28 cellular contexts compared by ENCODE assay signal in genomic region chr11:58786693-58787092, GRCh38. TPM values are rescaled to one million over a fixed set of nuclear protein-coding genes. Genes with fewer than 3 reads are reported as not detected.
DNase-seq lines count a peak whose midpoint lies in the region; ATAC-seq, FAIRE-seq and TF ChIP-seq lines count a peak whose summit lies in the region.
"Had no signal": no experiment of that assay in that cellular context is flagged by ENCODE, and none has a peak within 500 bp of the region (broad histone marks: within the 10 kb centered on the region; RNA-seq: fewer than 3 reads in every experiment).

No MANE protein-coding gene starts in this region.

- no peaks in the 10 kb centered on the region for H3K27me3 ChIP-seq in Loucy (ENCODE audit: insufficient read depth, low read length, poor library complexity, severe bottlenecking)
- no peaks in the 10 kb centered on the region for H3K27me3 ChIP-seq in K562 (ENCODE audit: control insufficient read depth in 2 of 2, insufficient read depth in 2 of 2, low read length in 2 of 2)
- H3K27me3 ChIP-seq: BLaER1, SJSA1 had no signal

- intact Hi-C loops in K562 (cut with micrococcal nuclease), result loop anchor here (5.0 kb wide), 2 partner anchors 39 to 59 kb away; no protein-coding TSS in a partner anchor

- TF ChIP-seq POLR2A in K562 (conservative IDR thresholded peaks at IDR 0.05), result no peak

- 75% methylated on average over 3 of the region's 3 CpGs for WGBS in K562 (ENCODE audit: insufficient coverage, low coverage, missing lambda C conversion rate)

- no TSS peak for BruUV-seq in K562 (replicated peaks; lab: Mats Ljungman, UMichigan)

- no peak for TF ChIP-seq EP300 in K562 (IDR thresholded peaks at IDR 0.05; ENCODE audit: low read length)

- no peak for FAIRE-seq in K562 (lab: Jason Lieb, UNC)
- FAIRE-seq: A204.1, GM12891, GM19239 had no signal

- no peaks in the 10 kb centered on the region for H3K36me3 ChIP-seq in Loucy (ENCODE audit: insufficient read depth, low read length)
- no peaks in the 10 kb centered on the region for H3K36me3 ChIP-seq in K562 (ENCODE audit: control insufficient read depth, insufficient read depth, low read length)
- H3K36me3 ChIP-seq: BLaER1, SJSA1 had no signal

- no peaks in the 10 kb centered on the region for H3F3A ChIP-seq in Loucy (ENCODE audit: low read depth)

- H3K4me3 Mint-ChIP-seq in type B pancreatic cell, result no peak overlapping the region
- H3K4me3 Mint-ChIP-seq: CD8-positive, alpha-beta T cell; IgD-negative memory B cell had no signal

- H4K20me1 ChIP-seq in Loucy (ENCODE audit: insufficient read depth, low read length, poor library complexity, severe bottlenecking) (no peaks in the 10 kb centered on the region), K562 (replicated peaks; ENCODE audit: control insufficient read depth, insufficient read depth, low read length) (no peaks in the 10 kb centered on the region)
- H4K20me1 ChIP-seq: BLaER1 had no signal

- H2AFZ ChIP-seq in Loucy (ENCODE audit: low read length) (0 out of 2 replicates have a peak overlapping the region, but pooled peaks have one; percentile 26), K562 (ENCODE audit: low read depth, low read length) (peak overlapping the region; percentile 66)

- H3K4me3 ChIP-seq in Loucy (ENCODE audit: low read length, poor library complexity, severe bottlenecking) (no peak overlapping the region), K562 (no peak overlapping the region)
- H3K4me3 ChIP-seq: BLaER1, SJSA1 had no signal

- no peak overlapping the region for H3K27ac Mint-ChIP-seq in type B pancreatic cell
- H3K27ac Mint-ChIP-seq: CD8-positive, alpha-beta T cell; IgD-negative memory B cell had no signal

- H3K36me3 Mint-ChIP-seq in type B pancreatic cell, result no peaks in the 10 kb centered on the region
- H3K36me3 Mint-ChIP-seq: CD8-positive, alpha-beta T cell had no signal

- CTCF ChIA-PET in K562 (lab: Yijun Ruan, JAX; ENCODE audit: low intra/inter-chr PET ratio), result interaction anchor here (0.9 kb wide), 1 partner anchor 132 kb away, joined by 3 read pairs; no protein-coding TSS in a partner anchor

- H3K79me2 ChIP-seq in Loucy (ENCODE audit: insufficient read depth, low read length) (no peaks in the 10 kb centered on the region), K562 (ENCODE audit: control insufficient read depth, insufficient read depth, low read length) (no peaks in the 10 kb centered on the region)

- H3K9ac ChIP-seq in Loucy (ENCODE audit: low read depth, low read length, poor library complexity, severe bottlenecking), result no peak overlapping the region
- H3K9ac ChIP-seq in K562 (ENCODE audit: insufficient read depth in 1 of 2, low read depth in 2 of 2, low read length in 2 of 2), result no peak overlapping the region
- H3K9ac ChIP-seq: BLaER1 had no signal

- in situ Hi-C loops in K562 (cut with MboI), result loop anchor here (10.0 kb wide), 1 partner anchor 112 kb away; no protein-coding TSS in a partner anchor

- TF ChIP-seq CTCF in Loucy (conservative IDR thresholded peaks at IDR 0.05; ENCODE audit: low read length) (no peak), K562 (IDR thresholded peaks at IDR 0.05 in 2 of 3, conservative IDR thresholded peaks at IDR 0.05 in 1 of 3; ENCODE audit: insufficient read depth in 2 of 3, low read depth in 1 of 3, low read length in 3 of 3) (no peak), type B pancreatic cell (conservative IDR thresholded peaks at IDR 0.05) (no peak)

- H3K4me2 ChIP-seq in Loucy (ENCODE audit: low read depth, low read length, poor library complexity, severe bottlenecking) (no peak overlapping the region), K562 (ENCODE audit: insufficient read depth, low read length) (no peak overlapping the region)
- H3K4me2 ChIP-seq: BLaER1 had no signal

- H3K4me1 ChIP-seq in Loucy (ENCODE audit: insufficient read depth, low read length, poor library complexity, severe bottlenecking) (peaks cover 4% of the 10 kb centered on the region), K562 (replicated peaks in 1 of 2; ENCODE audit: control insufficient read depth in 2 of 2, insufficient read depth in 2 of 2, low read length in 2 of 2) (peaks cover 0 to 8% of the 10 kb centered on the region in 2 experiments; a peak in 4 of 5 replicates)
- H3K4me1 ChIP-seq: BLaER1, SJSA1 had no signal

- no peak for ATAC-seq in K562
- ATAC-seq in HG03095 (IDR thresholded peaks at IDR 0.05; ENCODE audit: unreplicated experiment), result no peak
- ATAC-seq in HG03378 (IDR thresholded peaks at IDR 0.05; ENCODE audit: unreplicated experiment), result no peak
- ATAC-seq: CD8-positive, alpha-beta T cell; Panc1 had no signal

- DNase-seq in ELR (ENCODE audit: low read depth) (peak; percentile 20), K562 (ENCODE audit: extremely low read depth in 1 of 4, low spot score in 3 of 4) (no peak), kidney tubule cell (ENCODE audit: low spot score) (peak; percentile 11), type B pancreatic cell (ENCODE audit: extremely low spot score, unreplicated experiment) (no peak), DMS114 treated with DMSO at 0.1 percent for 48 hours (lab: John Stamatoyannopoulos, UW; ENCODE audit: unreplicated experiment) (no peak)
- DNase-seq: Calu3; CD8-positive, alpha-beta T cell; DMS53; EL; NCI-H1417; NCI-H187; NCI-H2107; NCI-H2227 treated with DMSO at 0.1 percent for 48 hours; NCI-H510A treated with DMSO at 0.1 percent for 48 hours; NCI-H774 had no signal

- no peak overlapping the region for H3K27ac ChIP-seq in K562 (ENCODE audit: extremely low read depth, low read depth, low read length)
- H3K27ac ChIP-seq: BLaER1, HL-60, SJSA1 had no signal

- H3K27me3 Mint-ChIP-seq in type B pancreatic cell, result no peaks in the 10 kb centered on the region

- H3K9me3 Mint-ChIP-seq in type B pancreatic cell, result peaks cover 4% of the 10 kb centered on the region
- H3K9me3 Mint-ChIP-seq: CD8-positive, alpha-beta T cell; IgD-negative memory B cell had no signal

- POLR2A ChIA-PET in K562 (lab: Yijun Ruan, JAX), result interaction anchor here (1.1 to 1.2 kb wide), 2 partner anchors 10 to 129 kb away, joined by 3 read pairs; no protein-coding TSS in a partner anchor

- H3K9me3 ChIP-seq in Loucy (ENCODE audit: insufficient read depth, low read depth, low read length) (no peaks in the 10 kb centered on the region), K562 (replicated peaks; ENCODE audit: control insufficient read depth, insufficient read depth, low read depth, low read length) (no peaks in the 10 kb centered on the region; the same call in 1 of the 2 replicates)
- H3K9me3 ChIP-seq: BLaER1, SJSA1 had no signal

- TF ChIP-seq RAD21 in K562 (CRISPR knock-in tag; conservative IDR thresholded peaks at IDR 0.05 in 1 of 2, IDR thresholded peaks at IDR 0.05 in 1 of 2), result no peak

- H3K9me1 ChIP-seq in K562 (ENCODE audit: control insufficient read depth, insufficient read depth, low read length), result no peaks in the 10 kb centered on the region

- no peaks in the 10 kb centered on the region for H3K4me1 Mint-ChIP-seq in type B pancreatic cell (ENCODE audit: unreplicated experiment)

- no peaks in the 10 kb centered on the region for H3K9me2 ChIP-seq in Loucy (replicated peaks; ENCODE audit: low read depth, low read length)

TF ChIP-seq in K562, 482 proteins besides CTCF, POLR2A, EP300 and RAD21 (continues in another document):
- TF ChIP-seq NFE2 (IDR thresholded peaks at IDR 0.05; ENCODE audit: low read depth) (peak; percentile 64), FOSL1 (tag; conservative IDR thresholded peaks at IDR 0.05) (0 out of 2 replicates have a peak, but pooled peaks have one; percentile 37), SIN3B (IDR thresholded peaks at IDR 0.05; ENCODE audit: low read depth) (no peak)

RNA-seq across cellular contexts. Expression of gene GLYAT, which starts 55.0 kb away (rescaled TPM):
- not detected in 2 replicates for total RNA-seq in K562 (2011; cell fraction: chromatin; rRNA removed; ENCODE audit: low replicate concordance)
- not detected in 2 replicates for total RNA-seq in K562 (2011; cell fraction: nucleolus; rRNA removed)
- total RNA-seq in K562 (2011; cell fraction: nucleoplasm; rRNA removed), result not detected in 2 replicates
- total RNA-seq in K562 (2014; rRNA removed), result not detected in 2 replicates
- not detected in 2 replicates for total RNA-seq in K562 (2014; rRNA removed; fragmentation: Illumina TruSeq; extraction: Trizol)
- not detected in 2 replicates for total RNA-seq in K562 (2015; rRNA removed; fragmentation: Illumina TruSeq; extraction: Trizol)
- total RNA-seq in K562 (2021), result not detected in 2 replicates
- not detected in 2 replicates for polyA plus RNA-seq in K562 (2011; rRNA removed)
- not detected in 2 replicates for polyA plus RNA-seq in K562 (2011; cell fraction: cytosol; rRNA removed)
- polyA plus RNA-seq in K562 (2011; cell fraction: nucleus; rRNA removed), result not detected in 2 replicates
- polyA plus RNA-seq in K562 (2012), result not detected in 2 replicates
- not detected in 2 replicates for polyA plus RNA-seq in K562 (2014; fragmentation: Illumina TruSeq; extraction: Trizol)
- not detected for polyA plus RNA-seq in K562 (2014; fragmentation: Nextera tagmentation; extraction: Ambion mirVana)
- 0.47 TPM in 1 of 2 replicates, not detected in the other for polyA plus RNA-seq in K562 (2014; rRNA removed)
- polyA minus RNA-seq in K562 (2011; rRNA and poly(A)+ RNA removed), result not detected in 2 replicates
- not detected in 2 replicates for polyA minus RNA-seq in K562 (2011; cell fraction: cytosol; rRNA and poly(A)+ RNA removed)
- not detected in 2 replicates for polyA minus RNA-seq in K562 (2011; cell fraction: nucleus; rRNA and poly(A)+ RNA removed)
- 1.6 TPM in 1 of 2 replicates, not detected in the other for total RNA-seq in type B pancreatic cell (ENCODE audit: low replicate concordance)
- total RNA-seq: Calu3; CD8-positive, alpha-beta T cell; H4; HT1080; SJSA1 had no signal
- polyA plus RNA-seq: IgD-negative memory B cell had no signal

RNA-seq across cellular contexts. Expression of gene GLYATL2, which starts 57.8 kb away (rescaled TPM):
- total RNA-seq in K562 (2011; cell fraction: chromatin; rRNA removed; ENCODE audit: low replicate concordance), result not detected in 2 replicates
- total RNA-seq in K562 (2011; cell fraction: nucleolus; rRNA removed), result not detected in 2 replicates
- not detected in 2 replicates for total RNA-seq in K562 (2011; cell fraction: nucleoplasm; rRNA removed)
- total RNA-seq in K562 (2014; rRNA removed), result not detected in 2 replicates
- total RNA-seq in K562 (2014; rRNA removed; fragmentation: Illumina TruSeq; extraction: Trizol), result not detected in 2 replicates
- not detected in 2 replicates for total RNA-seq in K562 (2015; rRNA removed; fragmentation: Illumina TruSeq; extraction: Trizol)
- not detected in 2 replicates for total RNA-seq in K562 (2021)
- polyA plus RNA-seq in K562 (2011; rRNA removed), result not detected in 2 replicates
- polyA plus RNA-seq in K562 (2011; cell fraction: cytosol; rRNA removed), result not detected in 2 replicates
- polyA plus RNA-seq in K562 (2011; cell fraction: nucleus; rRNA removed), result not detected in 2 replicates
- polyA plus RNA-seq in K562 (2012), result not detected in 2 replicates
- not detected in 2 replicates for polyA plus RNA-seq in K562 (2014; fragmentation: Illumina TruSeq; extraction: Trizol)
- not detected for polyA plus RNA-seq in K562 (2014; fragmentation: Nextera tagmentation; extraction: Ambion mirVana)
- polyA plus RNA-seq in K562 (2014; rRNA removed), result not detected in 2 replicates
- polyA minus RNA-seq in K562 (2011; rRNA and poly(A)+ RNA removed), result not detected in 2 replicates
- not detected in 2 replicates for polyA minus RNA-seq in K562 (2011; cell fraction: cytosol; rRNA and poly(A)+ RNA removed)
- not detected in 2 replicates for polyA minus RNA-seq in K562 (2011; cell fraction: nucleus; rRNA and poly(A)+ RNA removed)
- total RNA-seq in type B pancreatic cell (ENCODE audit: low replicate concordance), result 0.58 TPM in 1 of 2 replicates, not detected in the other
- total RNA-seq: CD8-positive, alpha-beta T cell had no signal
- polyA plus RNA-seq: IgD-negative memory B cell had no signal

Comparison
In these comparisons a context has a peak if more than half of its experiments do, and no peak if none do; other contexts are left out.
1. DNase-seq: peak in ELR (single experiment) and kidney tubule cell (single experiment); none in K562 (0 of 4), type B pancreatic cell (single experiment) and DMS114 treated with DMSO at 0.1 percent for 48 hours (single experiment).